ENCODE assay signal across 1 cellular context in genomic region chr1:235844776-235845175, GRCh38.
TF ChIP-seq lines count a peak whose summit lies in the region.

No MANE protein-coding gene starts in this region.

TF ChIP-seq in HepG2, 621 proteins besides CTCF, POLR2A, EP300 and RAD21:
- TF ChIP-seq AHDC1 (CRISPR knock-in tag; IDR thresholded peaks at IDR 0.05; ENCODE audit: borderline replicate concordance) (no peak), ATF1 (CRISPR knock-in tag; IDR thresholded peaks at IDR 0.05) (no peak), CEBPZ (IDR thresholded peaks at IDR 0.05; ENCODE audit: low read length) (no peak), PHF21A (CRISPR knock-in tag; IDR thresholded peaks at IDR 0.05) (no peak), KLF15 (CRISPR knock-in tag; IDR thresholded peaks at IDR 0.05; ENCODE audit: borderline replicate concordance) (no peak), THYN1 (CRISPR knock-in tag; IDR thresholded peaks at IDR 0.05; ENCODE audit: borderline replicate concordance, low read depth) (no peak), MIER2 (CRISPR knock-in tag; IDR thresholded peaks at IDR 0.05) (no peak), ZNF879 (CRISPR knock-in tag; IDR thresholded peaks at IDR 0.05) (no peak), ZNF605 (CRISPR knock-in tag; IDR thresholded peaks at IDR 0.05) (no peak), PRMT3 (CRISPR knock-in tag; IDR thresholded peaks at IDR 0.05; ENCODE audit: borderline replicate concordance, low read depth) (no peak), RXRA (CRISPR knock-in tag; IDR thresholded peaks at IDR 0.05) (no peak), ZNF501 (CRISPR knock-in tag; IDR thresholded peaks at IDR 0.05) (no peak), WIZ (CRISPR knock-in tag; IDR thresholded peaks at IDR 0.05) (no peak), ZNF205 (CRISPR knock-in tag; IDR thresholded peaks at IDR 0.05) (no peak), ZNF800 (CRISPR knock-in tag; IDR thresholded peaks at IDR 0.05) (no peak)
- TF ChIP-seq, protein P1, sequence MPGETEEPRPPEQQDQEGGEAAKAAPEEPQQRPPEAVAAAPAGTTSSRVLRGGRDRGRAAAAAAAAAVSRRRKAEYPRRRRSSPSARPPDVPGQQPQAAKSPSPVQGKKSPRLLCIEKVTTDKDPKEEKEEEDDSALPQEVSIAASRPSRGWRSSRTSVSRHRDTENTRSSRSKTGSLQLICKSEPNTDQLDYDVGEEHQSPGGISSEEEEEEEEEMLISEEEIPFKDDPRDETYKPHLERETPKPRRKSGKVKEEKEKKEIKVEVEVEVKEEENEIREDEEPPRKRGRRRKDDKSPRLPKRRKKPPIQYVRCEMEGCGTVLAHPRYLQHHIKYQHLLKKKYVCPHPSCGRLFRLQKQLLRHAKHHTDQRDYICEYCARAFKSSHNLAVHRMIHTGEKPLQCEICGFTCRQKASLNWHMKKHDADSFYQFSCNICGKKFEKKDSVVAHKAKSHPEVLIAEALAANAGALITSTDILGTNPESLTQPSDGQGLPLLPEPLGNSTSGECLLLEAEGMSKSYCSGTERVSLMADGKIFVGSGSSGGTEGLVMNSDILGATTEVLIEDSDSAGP (CRISPR knock-in tag; IDR thresholded peaks at IDR 0.05; ENCODE audit: borderline replicate concordance) = no peak
- TF ChIP-seq, protein P2, sequence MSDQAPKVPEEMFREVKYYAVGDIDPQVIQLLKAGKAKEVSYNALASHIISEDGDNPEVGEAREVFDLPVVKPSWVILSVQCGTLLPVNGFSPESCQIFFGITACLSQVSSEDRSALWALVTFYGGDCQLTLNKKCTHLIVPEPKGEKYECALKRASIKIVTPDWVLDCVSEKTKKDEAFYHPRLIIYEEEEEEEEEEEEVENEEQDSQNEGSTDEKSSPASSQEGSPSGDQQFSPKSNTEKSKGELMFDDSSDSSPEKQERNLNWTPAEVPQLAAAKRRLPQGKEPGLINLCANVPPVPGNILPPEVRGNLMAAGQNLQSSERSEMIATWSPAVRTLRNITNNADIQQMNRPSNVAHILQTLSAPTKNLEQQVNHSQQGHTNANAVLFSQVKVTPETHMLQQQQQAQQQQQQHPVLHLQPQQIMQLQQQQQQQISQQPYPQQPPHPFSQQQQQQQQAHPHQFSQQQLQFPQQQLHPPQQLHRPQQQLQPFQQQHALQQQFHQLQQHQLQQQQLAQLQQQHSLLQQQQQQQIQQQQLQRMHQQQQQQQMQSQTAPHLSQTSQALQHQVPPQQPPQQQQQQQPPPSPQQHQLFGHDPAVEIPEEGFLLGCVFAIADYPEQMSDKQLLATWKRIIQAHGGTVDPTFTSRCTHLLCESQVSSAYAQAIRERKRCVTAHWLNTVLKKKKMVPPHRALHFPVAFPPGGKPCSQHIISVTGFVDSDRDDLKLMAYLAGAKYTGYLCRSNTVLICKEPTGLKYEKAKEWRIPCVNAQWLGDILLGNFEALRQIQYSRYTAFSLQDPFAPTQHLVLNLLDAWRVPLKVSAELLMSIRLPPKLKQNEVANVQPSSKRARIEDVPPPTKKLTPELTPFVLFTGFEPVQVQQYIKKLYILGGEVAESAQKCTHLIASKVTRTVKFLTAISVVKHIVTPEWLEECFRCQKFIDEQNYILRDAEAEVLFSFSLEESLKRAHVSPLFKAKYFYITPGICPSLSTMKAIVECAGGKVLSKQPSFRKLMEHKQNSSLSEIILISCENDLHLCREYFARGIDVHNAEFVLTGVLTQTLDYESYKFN (CRISPR knock-in tag; conservative IDR thresholded peaks at IDR 0.05) = no peak
- TF ChIP-seq, protein P3, sequence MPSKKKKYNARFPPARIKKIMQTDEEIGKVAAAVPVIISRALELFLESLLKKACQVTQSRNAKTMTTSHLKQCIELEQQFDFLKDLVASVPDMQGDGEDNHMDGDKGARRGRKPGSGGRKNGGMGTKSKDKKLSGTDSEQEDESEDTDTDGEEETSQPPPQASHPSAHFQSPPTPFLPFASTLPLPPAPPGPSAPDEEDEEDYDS (CRISPR knock-in tag; IDR thresholded peaks at IDR 0.05) = no peak
